ENCODE assay signal across 18 cellular contexts in genomic region chr1:167502719-167503452, GRCh38. TPM values are rescaled to one million over a fixed set of nuclear protein-coding genes. Genes with fewer than 3 reads are reported as not detected.
A peak's percentile ranks its signal among the peaks of the same experiment; 100 is the strongest.
DNase-seq lines count a peak whose midpoint lies in the region; ATAC-seq and TF ChIP-seq lines count a peak whose summit lies in the region.
"Had no signal": no experiment of that assay in that cellular context is flagged by ENCODE, and none has a peak within 500 bp of the region (broad histone marks: within the 10 kb centered on the region; RNA-seq: fewer than 3 reads in every experiment).

No MANE protein-coding gene starts in this region.

- peaks cover 73% of the 10 kb centered on the region for H3K4me1 ChIP-seq in OCI-LY1 (ENCODE audit: insufficient read depth, low read length, severe bottlenecking)
- H3K4me1 ChIP-seq: gastroesophageal sphincter had no signal

- H3K9ac ChIP-seq in OCI-LY1 (ENCODE audit: low read length): no peak overlapping the region
- H3K9ac ChIP-seq: GM23248 had no signal

- H3K36me3 ChIP-seq in OCI-LY1 (ENCODE audit: insufficient read depth, low read length): no peaks in the 10 kb centered on the region
- H3K36me3 ChIP-seq: gastroesophageal sphincter, MG63, tibial nerve had no signal

- H3K27me3 ChIP-seq in OCI-LY1 (ENCODE audit: insufficient read depth, low read length): no peaks in the 10 kb centered on the region
- H3K27me3 ChIP-seq: tibial nerve had no signal

- H3K4me1 Mint-ChIP-seq in activated T-cell treated with anti-CD3 and anti-CD28 coated beads, Interleukin-2, amount 50 U/mL, for 24 hours (ENCODE audit: low read depth): peaks cover 97% of the 10 kb centered on the region

- peaks cover 89% of the 10 kb centered on the region for H3K36me3 Mint-ChIP-seq in activated T-cell treated with anti-CD3 and anti-CD28 coated beads, Interleukin-2, amount 50 U/mL, for 24 hours (ENCODE audit: low read depth)

- no peaks in the 10 kb centered on the region for H3K9me2 ChIP-seq in OCI-LY1 (ENCODE audit: low read depth, low read length)

- peak overlapping the region; percentile 99 for H3K27ac Mint-ChIP-seq in activated T-cell treated with anti-CD3 and anti-CD28 coated beads, Interleukin-2, amount 50 U/mL, for 24 hours

- no peak overlapping the region for H2AFZ ChIP-seq in OCI-LY1 (ENCODE audit: low read length)
- H2AFZ ChIP-seq: GM23248 had no signal

- H3K9me3 Mint-ChIP-seq in activated T-cell treated with anti-CD3 and anti-CD28 coated beads, Interleukin-2, amount 50 U/mL, for 24 hours: no peaks in the 10 kb centered on the region

- H3K27ac ChIP-seq in OCI-LY1 (ENCODE audit: low read depth, low read length, poor library complexity, severe bottlenecking): peak overlapping the region; percentile 94
- H3K27ac ChIP-seq: gastroesophageal sphincter, GM23248, tibial nerve had no signal

- peak overlapping the region; percentile 74 for H3K4me3 Mint-ChIP-seq in activated T-cell treated with anti-CD3 and anti-CD28 coated beads, Interleukin-2, amount 50 U/mL, for 24 hours

- no peaks in the 10 kb centered on the region for H3K27me3 Mint-ChIP-seq in activated T-cell treated with anti-CD3 and anti-CD28 coated beads, Interleukin-2, amount 50 U/mL, for 24 hours

- DNase-seq in activated T-cell treated with anti-CD3 and anti-CD28 coated beads, Interleukin-2, amount 50 U/mL, for 24 hours: peak; percentile 25
- no peak for DNase-seq in activated T-cell treated with anti-CD3 and anti-CD28 coated beads, Interleukin-2, amount 50 U/mL, for 1 hour
- DNase-seq in ecto neural progenitor cell (ENCODE audit: low spot score) (peak; percentile 53), renal cortical epithelial cell (ENCODE audit: low read depth) (peak; percentile 2), NCI-H524 treated with DMSO at 0.1 percent for 48 hours (lab: John Stamatoyannopoulos, UW) (no peak), SW480 (ENCODE audit: low spot score) (no peak)
- DNase-seq: activated CD4-positive, alpha-beta T cell treated with anti-CD3 and anti-CD28 coated beads for 1 hour; GM23248; mesenchymal stem cell; MG63; NCI-H1930; right cardiac atrium; stimulated activated CD4-positive, alpha-beta T cell treated with anti-CD3 and anti-CD28 coated beads, Interleukin-2, amount 100 ng/mL, for 24 hours had no signal

- no peak overlapping the region for H3K4me2 ChIP-seq in OCI-LY1 (ENCODE audit: low read length)

- no peak for TF ChIP-seq CTCF in OCI-LY1 (IDR thresholded peaks at IDR 0.05; ENCODE audit: low read length)

- ATAC-seq in GM18502 (IDR thresholded peaks at IDR 0.05; ENCODE audit: poor library complexity, unreplicated experiment): no peak
- ATAC-seq: gastroesophageal sphincter, right cardiac atrium had no signal

- H3K9me3 ChIP-seq in OCI-LY1 (ENCODE audit: low read length): no peaks in the 10 kb centered on the region
- H3K9me3 ChIP-seq: gastroesophageal sphincter, MG63, tibial nerve had no signal

- no peaks in the 10 kb centered on the region for H4K20me1 ChIP-seq in OCI-LY1 (ENCODE audit: insufficient read depth, low read length)

- H3F3A ChIP-seq in OCI-LY1 (ENCODE audit: insufficient read depth, low read length): 0 out of 2 replicates have a peak, but pooled peaks cover 6% of the 10 kb centered on the region

- no peak overlapping the region for H3K4me3 ChIP-seq in OCI-LY1 (ENCODE audit: low read depth, low read length, poor library complexity, severe bottlenecking)
- H3K4me3 ChIP-seq: gastroesophageal sphincter, GM23248, MG63, tibial nerve had no signal

- H3K79me2 ChIP-seq in OCI-LY1 (ENCODE audit: insufficient read depth, low read length): no peaks in the 10 kb centered on the region

RNA-seq across cellular contexts. Expression of gene CD247, which starts 15.4 kb away (rescaled TPM):
- total RNA-seq in renal cortical epithelial cell: not detected in 2 replicates
- total RNA-seq: bronchial epithelial cell, GM23248 had no signal

RNA-seq across cellular contexts. Expression of gene CREG1, which starts 50.7 kb away (rescaled TPM):
- 31.8 and 70.4 TPM in 2 replicates for total RNA-seq in renal cortical epithelial cell

Comparison
In these comparisons a context has a peak if more than half of its experiments do, and no peak if none do; other contexts are left out.
1. DNase-seq: peak in activated T-cell treated with anti-CD3 and anti-CD28 coated beads, Interleukin-2, amount 50 U/mL, for 24 hours (single experiment), ecto neural progenitor cell (single experiment) and renal cortical epithelial cell (single experiment); none in activated T-cell treated with anti-CD3 and anti-CD28 coated beads, Interleukin-2, amount 50 U/mL, for 1 hour (single experiment), NCI-H524 treated with DMSO at 0.1 percent for 48 hours (single experiment) and SW480 (single experiment).